Comparison of ENCODE assay signal across 8 cellular contexts in genomic region chr20:46128310-46129151, GRCh38. TPM values are rescaled to one million over a fixed set of nuclear protein-coding genes. Genes with fewer than 3 reads are reported as not detected.
DNase-seq lines count a peak whose midpoint lies in the region; ATAC-seq, FAIRE-seq and TF ChIP-seq lines count a peak whose summit lies in the region.

No MANE protein-coding gene starts in this region.

- H3F3A ChIP-seq in Loucy (ENCODE audit: low read depth): no peaks in the 10 kb centered on the region

- no peaks in the 10 kb centered on the region for H3K9me3 ChIP-seq in Loucy (ENCODE audit: insufficient read depth, low read depth, low read length)

- ATAC-seq in GM18517 (IDR thresholded peaks at IDR 0.05; ENCODE audit: unreplicated experiment): no peak

- no peak overlapping the region for H3K9ac ChIP-seq in Loucy (ENCODE audit: low read depth, low read length, poor library complexity, severe bottlenecking)

- H3K4me3 Mint-ChIP-seq in mesothelial cell of epicardium: no peak overlapping the region

- FAIRE-seq in bronchial epithelial cell (lab: Jason Lieb, UNC): no peak

- peak; percentile 51 for DNase-seq in ELF-1 (ENCODE audit: low read depth, low spot score)
- DNase-seq in bronchial epithelial cell (ENCODE audit: low read depth): no peak
- DNase-seq in mesothelial cell of epicardium (ENCODE audit: low spot score in 2 of 2, unreplicated experiment in 2 of 2): peak in 1 of 2 experiments; percentile 49
- DNase-seq in NCI-H226: no peak
- no peak for DNase-seq in putamen (ENCODE audit: low spot score)
- no peak for DNase-seq in stimulated activated CD4-positive, alpha-beta T cell treated with anti-CD3 and anti-CD28 coated beads, Interleukin-4, amount 100 ng/mL, for 4 hours

- peaks cover 61% of the 10 kb centered on the region for H3K27me3 Mint-ChIP-seq in mesothelial cell of epicardium (ENCODE audit: low read depth)

- no peaks in the 10 kb centered on the region for H3K9me2 ChIP-seq in Loucy (replicated peaks; ENCODE audit: low read depth, low read length)

- H3K4me1 ChIP-seq in Loucy (ENCODE audit: insufficient read depth, low read length, poor library complexity, severe bottlenecking): no peaks in the 10 kb centered on the region

- no peak overlapping the region for H2AFZ ChIP-seq in Loucy (ENCODE audit: low read length)

- no peak overlapping the region for H3K27ac Mint-ChIP-seq in mesothelial cell of epicardium

- H3K27me3 ChIP-seq in Loucy (ENCODE audit: insufficient read depth, low read length, poor library complexity, severe bottlenecking) (no peaks in the 10 kb centered on the region), bronchial epithelial cell (ENCODE audit: control insufficient read depth, insufficient read depth, low read length) (peaks cover 10% of the 10 kb centered on the region)

- H3K4me3 ChIP-seq in Loucy (ENCODE audit: low read length, poor library complexity, severe bottlenecking) (no peak overlapping the region), bronchial epithelial cell (ENCODE audit: low read depth, low read length) (no peak overlapping the region)

- no peaks in the 10 kb centered on the region for H3K4me1 Mint-ChIP-seq in mesothelial cell of epicardium

- TF ChIP-seq CTCF in Loucy (conservative IDR thresholded peaks at IDR 0.05; ENCODE audit: low read length) (peak; percentile 71), bronchial epithelial cell (IDR thresholded peaks at IDR 0.05; ENCODE audit: insufficient read depth, low read length, severe bottlenecking) (peak; percentile 57), mesothelial cell of epicardium (IDR thresholded peaks at IDR 0.05; ENCODE audit: unreplicated experiment) (peak; percentile 61)

- H3K79me2 ChIP-seq in Loucy (ENCODE audit: insufficient read depth, low read length): no peaks in the 10 kb centered on the region

- no peaks in the 10 kb centered on the region for H3K9me3 Mint-ChIP-seq in mesothelial cell of epicardium

- no peak overlapping the region for H3K4me2 ChIP-seq in Loucy (ENCODE audit: low read depth, low read length, poor library complexity, severe bottlenecking)

- H4K20me1 ChIP-seq in Loucy (ENCODE audit: insufficient read depth, low read length, poor library complexity, severe bottlenecking): no peaks in the 10 kb centered on the region

- no peaks in the 10 kb centered on the region for H3K36me3 Mint-ChIP-seq in mesothelial cell of epicardium

- H3K36me3 ChIP-seq in Loucy (ENCODE audit: insufficient read depth, low read length): no peaks in the 10 kb centered on the region
- H3K36me3 ChIP-seq in bronchial epithelial cell (ENCODE audit: control insufficient read depth, insufficient read depth, low read length): no peaks in the 10 kb centered on the region

RNA-seq across cellular contexts. Expression of gene CD40, which starts 10.4 kb away (rescaled TPM):
- total RNA-seq in bronchial epithelial cell: 4.7 and 6.5 TPM in 2 replicates
- 3.8 to 5.0 TPM (median 4.3 TPM) in 3 replicates for total RNA-seq in mesothelial cell of epicardium

RNA-seq across cellular contexts. Expression of gene NCOA5, which starts 38.8 kb away (rescaled TPM):
- 7.9 and 9.5 TPM in 2 replicates for total RNA-seq in bronchial epithelial cell
- total RNA-seq in mesothelial cell of epicardium: 37.1 to 41.2 TPM (median 40.2 TPM) in 3 replicates
